Comparison of ENCODE assay signal across 20 cellular contexts in the genomic region with DNA sequence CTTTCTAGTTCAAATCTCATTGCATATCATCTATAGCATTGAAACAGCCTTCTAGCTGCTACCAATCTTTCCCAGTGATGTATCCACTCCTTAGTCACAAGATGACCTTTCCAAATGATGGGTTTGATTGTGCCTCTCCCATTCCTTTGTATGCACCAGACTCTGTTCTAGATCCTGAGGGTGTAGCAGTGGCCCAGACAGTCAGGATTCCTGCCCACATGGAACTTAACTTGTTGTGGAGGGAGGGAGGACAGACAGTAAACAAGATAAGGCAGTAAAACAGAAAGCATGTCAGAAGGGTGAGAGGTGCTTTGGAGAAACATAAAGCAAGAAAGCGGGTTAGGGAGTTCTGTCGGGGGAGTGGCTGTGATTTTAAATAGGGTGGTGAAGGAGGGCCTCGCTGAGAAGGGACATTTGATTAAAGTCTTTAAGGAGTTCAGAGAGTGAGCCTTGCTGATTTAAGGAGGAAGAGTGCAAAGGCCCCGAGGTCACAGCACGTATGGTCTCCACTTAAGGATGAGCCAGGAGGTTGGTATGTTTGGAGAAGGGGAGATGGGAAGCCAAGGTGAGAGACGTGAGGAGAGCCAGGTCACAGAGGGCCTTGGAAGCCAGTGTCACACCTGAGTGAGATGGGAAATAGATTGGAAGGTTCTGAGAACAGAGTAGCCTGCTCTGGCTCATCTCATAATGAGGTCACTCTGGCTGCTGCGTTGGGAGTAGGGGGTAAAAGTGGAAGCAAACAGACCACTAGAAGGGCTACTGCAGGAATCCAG.
"Had no signal": no experiment of that assay in that cellular context is flagged by ENCODE, and none has a peak within 500 bp of the region (broad histone marks: within the 10 kb centered on the region; RNA-seq: fewer than 3 reads in every experiment).

No MANE protein-coding gene starts in this region.

- H2AFZ ChIP-seq: neural progenitor cell had no signal

- H3K4me3 ChIP-seq: esophagus squamous epithelium, gastroesophageal sphincter, neural progenitor cell, pancreas, smooth muscle cell, upper lobe of left lung, uterus had no signal

- H3K4me3 Mint-ChIP-seq: immature natural killer cell; naive thymus-derived CD8-positive, alpha-beta T cell; neural progenitor cell had no signal

- ATAC-seq: gastroesophageal sphincter; left cardiac atrium; naive thymus-derived CD8-positive, alpha-beta T cell; pancreas; right cardiac atrium had no signal

- H3K27ac ChIP-seq: epithelial cell of prostate, esophagus squamous epithelium, gastroesophageal sphincter, neural progenitor cell, pancreas, upper lobe of left lung, uterus had no signal

- DNase-seq: effector memory CD4-positive, alpha-beta T cell; esophagus squamous epithelium; foreskin fibroblast; glutamatergic neuron; immature natural killer cell; kidney; left cardiac atrium; naive thymus-derived CD8-positive, alpha-beta T cell; nucleus accumbens; pancreas; right cardiac atrium; stimulated activated CD4-positive, alpha-beta T cell treated with anti-CD3 and anti-CD28 coated beads, Interleukin-2, amount 100 ng/mL, for 48 hours; stimulated activated naive CD4-positive, alpha-beta T cell treated with Interleukin-2 at 50 U/mL for 16 hours; uterus had no signal

- H3K4me1 ChIP-seq: gastroesophageal sphincter, pancreas, uterus had no signal

- H3K4me2 ChIP-seq: neural progenitor cell, smooth muscle cell had no signal

- H3K9me3 Mint-ChIP-seq: immature natural killer cell; naive thymus-derived CD8-positive, alpha-beta T cell; neural progenitor cell had no signal

- H3K27ac Mint-ChIP-seq: progenitor cell of endocrine pancreas had no signal

- H3K27me3 ChIP-seq: esophagus squamous epithelium, neural progenitor cell, pancreas, upper lobe of left lung, uterus had no signal

- H3K9me3 ChIP-seq: esophagus squamous epithelium, gastroesophageal sphincter, pancreas, upper lobe of left lung, uterus had no signal

- H3K9ac ChIP-seq: neural progenitor cell had no signal

- H3K4me1 Mint-ChIP-seq: immature natural killer cell had no signal

- H3K36me3 ChIP-seq: esophagus squamous epithelium, gastroesophageal sphincter, neural progenitor cell, pancreas, upper lobe of left lung, uterus had no signal

- H3K36me3 Mint-ChIP-seq: immature natural killer cell; naive thymus-derived CD8-positive, alpha-beta T cell; neural progenitor cell had no signal
